Comparison of ENCODE assay signal across 20 cellular contexts in the genomic region with DNA sequence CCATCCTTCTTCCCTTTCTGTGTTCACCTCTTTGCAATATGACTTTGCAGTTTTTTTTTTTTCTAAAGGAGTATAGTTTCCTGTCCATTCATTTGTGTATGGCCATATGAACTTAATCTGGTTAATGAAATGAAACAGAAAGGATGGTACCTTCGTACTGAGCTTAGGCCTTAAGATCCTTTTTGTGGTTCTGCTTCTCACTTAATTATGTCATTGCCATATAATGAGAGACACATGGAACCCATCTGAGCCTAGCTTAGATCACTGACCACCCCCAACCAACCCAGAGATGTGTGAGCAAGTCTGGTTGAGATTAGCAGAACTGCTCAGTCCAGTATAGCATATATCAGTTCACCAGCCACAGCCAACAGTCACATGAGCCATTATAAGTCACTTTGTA.
DNase-seq lines count a peak whose midpoint lies in the region; ATAC-seq, FAIRE-seq and TF ChIP-seq lines count a peak whose summit lies in the region.
"Had no signal": no experiment of that assay in that cellular context is flagged by ENCODE, and none has a peak within 500 bp of the region (broad histone marks: within the 10 kb centered on the region; RNA-seq: fewer than 3 reads in every experiment).

No MANE protein-coding gene starts in this region.

- DNase-seq in SK-N-SH (peak; percentile 9), OCI-M1 (lab: John Stamatoyannopoulos, UW) (peak; percentile 47), GM12878 (ENCODE audit: low read depth, low spot score) (no peak)
- DNase-seq: CD4-positive, alpha-beta T cell; CD8-positive, alpha-beta memory T cell; DMS 273 treated with DMSO at 0.1 percent for 48 hours; DMS79; EL; GDM1; H9 had no signal

- intact Hi-C loops in GM12878 (cut with micrococcal nuclease; ENCODE audit: unreplicated experiment): no loop called here

- in situ Hi-C loops in GM12878 (cut with MboI): no loop called here

- TF ChIP-seq POLR2A in GM12878 (IDR thresholded peaks at IDR 0.05; ENCODE audit: low read depth, low read length): no peak

- H3K27me3 ChIP-seq in SK-N-SH (ENCODE audit: insufficient read depth): no peaks in the 10 kb centered on the region
- no peaks in the 10 kb centered on the region for H3K27me3 ChIP-seq in GM12878 (replicated peaks in 1 of 2; ENCODE audit: control insufficient read depth in 2 of 2, insufficient read depth in 2 of 2, low read length in 1 of 2)
- H3K27me3 ChIP-seq: BLaER1 treated with 17β-estradiol and CSF1 and Interleukin-3, amounts not matched to agents 10 nM and 100 nM had no signal

- POLR2A ChIA-PET in SK-N-SH (lab: Yijun Ruan, JAX): no interaction called here
- POLR2A ChIA-PET in GM12878 (lab: Charles Lee): no interaction called here

- H3K4me2 ChIP-seq in SK-N-SH: no peak overlapping the region
- no peak overlapping the region for H3K4me2 ChIP-seq in GM12878 (ENCODE audit: control insufficient read depth, insufficient read depth)
- H3K4me2 ChIP-seq: BLaER1 treated with 17β-estradiol and CSF1 and Interleukin-3, amounts not matched to agents 10 nM and 100 nM; GM23338 had no signal

- H3K9me2 ChIP-seq in SK-N-SH: no peaks in the 10 kb centered on the region

- no peaks in the 10 kb centered on the region for H3F3A ChIP-seq in SK-N-SH (replicated peaks; ENCODE audit: insufficient read depth)

- CTCF ChIA-PET in SK-N-SH (lab: Yijun Ruan, JAX) (no interaction called here), GM12878 (lab: Yijun Ruan, JAX) (no interaction called here)

- H3K9ac ChIP-seq in SK-N-SH (no peak overlapping the region), GM12878 (ENCODE audit: control insufficient read depth, insufficient read depth, low read length) (no peak overlapping the region)
- H3K9ac ChIP-seq: BLaER1 treated with 17β-estradiol and CSF1 and Interleukin-3, amounts not matched to agents 10 nM and 100 nM had no signal

- H3K4me3 ChIP-seq in SK-N-SH (ENCODE audit: low read depth in 2 of 2, low read length in 1 of 2) (no peak overlapping the region), GM12878 (no peak overlapping the region)
- H3K4me3 ChIP-seq: BLaER1 treated with 17β-estradiol and CSF1 and Interleukin-3, amounts not matched to agents 10 nM and 100 nM; GM23338 had no signal

- H3K9me3 ChIP-seq in SK-N-SH: no peaks in the 10 kb centered on the region
- no peaks in the 10 kb centered on the region; the same call in 2 of the 3 replicates for H3K9me3 ChIP-seq in GM12878 (replicated peaks; ENCODE audit: control insufficient read depth, insufficient read depth, low read length)

- SMC1A ChIA-PET in GM12878 (lab: Charles Lee; ENCODE audit: uncharacterized antibody, unreplicated experiment): no interaction called here

- RAD21 ChIA-PET in GM12878 (lab: Charles Lee; ENCODE audit: unreplicated experiment): no interaction called here

- H3K27ac ChIP-seq in SK-N-SH (ENCODE audit: low read depth in 2 of 2, low read length in 1 of 2) (no peak overlapping the region), GM12878 (ENCODE audit: control insufficient read depth, insufficient read depth) (no peak overlapping the region)
- H3K27ac ChIP-seq: 22Rv1; BLaER1 treated with 17β-estradiol and CSF1 and Interleukin-3, amounts not matched to agents 10 nM and 100 nM had no signal

- H3K4me1 ChIP-seq in SK-N-SH (ENCODE audit: control insufficient read depth in 1 of 2, insufficient read depth in 2 of 2, low read depth in 1 of 2, low read length in 1 of 2) (no peaks in the 10 kb centered on the region), GM12878 (ENCODE audit: control insufficient read depth, insufficient read depth, low read length) (no peaks in the 10 kb centered on the region)

- 5% methylated on average over 1 of the region's 1 CpG for WGBS in SK-N-SH (ENCODE audit: low lambda C conversion rate)
- 0% methylated on average over 1 of the region's 1 CpG for WGBS in GM12878 (ENCODE audit: insufficient coverage, insufficient replicate concordance, low lambda C conversion rate, missing lambda C conversion rate)

- TF ChIP-seq CTCF in SK-N-SH (IDR thresholded peaks at IDR 0.05) (no peak), GM12878 (IDR thresholded peaks at IDR 0.05 in 2 of 3, conservative IDR thresholded peaks at IDR 0.05 in 1 of 3; ENCODE audit: control insufficient read depth in 2 of 3, extremely low read depth in 1 of 3, insufficient read depth in 1 of 3, low read depth in 3 of 3, low read length in 3 of 3) (no peak)

- no peaks in the 10 kb centered on the region for H3K79me2 ChIP-seq in SK-N-SH (ENCODE audit: insufficient read depth)
- no peaks in the 10 kb centered on the region for H3K79me2 ChIP-seq in GM12878 (ENCODE audit: control insufficient read depth, insufficient read depth, low read length)

- TF ChIP-seq EP300 in SK-N-SH (IDR thresholded peaks at IDR 0.05; ENCODE audit: borderline replicate concordance in 1 of 2, low read depth in 1 of 2, low read length in 1 of 2) (peak in 1 of 2 experiments; percentile 7; a peak in 1 of 4 replicates), GM12878 (IDR thresholded peaks at IDR 0.05; ENCODE audit: borderline replicate concordance in 1 of 2, control insufficient read depth in 1 of 2, low read depth in 2 of 2, low read length in 2 of 2) (no peak)

- H3K36me3 ChIP-seq in SK-N-SH (replicated peaks in 1 of 2; ENCODE audit: control insufficient read depth in 1 of 2, insufficient read depth in 2 of 2, low read length in 1 of 2) (no peaks in the 10 kb centered on the region), GM12878 (ENCODE audit: control insufficient read depth in 2 of 2, insufficient read depth in 2 of 2, low read length in 1 of 2) (no peaks in the 10 kb centered on the region)
- H3K36me3 ChIP-seq: BLaER1 treated with 17β-estradiol and CSF1 and Interleukin-3, amounts not matched to agents 10 nM and 100 nM had no signal

- H4K20me1 ChIP-seq in SK-N-SH (ENCODE audit: insufficient read depth) (no peaks in the 10 kb centered on the region), GM12878 (ENCODE audit: control insufficient read depth, insufficient read depth) (no peaks in the 10 kb centered on the region)
- H4K20me1 ChIP-seq: BLaER1 treated with 17β-estradiol and CSF1 and Interleukin-3, amounts not matched to agents 10 nM and 100 nM had no signal

- H2AFZ ChIP-seq in SK-N-SH (ENCODE audit: low read depth): no peak overlapping the region
- no peak overlapping the region for H2AFZ ChIP-seq in GM12878 (ENCODE audit: control insufficient read depth, low read depth, low read length)
- H2AFZ ChIP-seq: GM23338 had no signal

- FAIRE-seq in GM12878 (lab: Jason Lieb, UNC): no peak
- FAIRE-seq: D721Med, GM12891, GM18507 had no signal

- no peak for ATAC-seq in SK-N-SH treated with all-trans-retinoic acid at 6 μM for 48 hours
- ATAC-seq in GM12878: peak; percentile 64
- ATAC-seq in GM21723 (IDR thresholded peaks at IDR 0.05; ENCODE audit: unreplicated experiment): no peak
- no peak for ATAC-seq in HG02870 (IDR thresholded peaks at IDR 0.05; ENCODE audit: unreplicated experiment)
- ATAC-seq: GM23338, HCT116 had no signal

- TF ChIP-seq RAD21 in SK-N-SH (IDR thresholded peaks at IDR 0.05; ENCODE audit: low read length) (no peak), GM12878 (IDR thresholded peaks at IDR 0.05; ENCODE audit: insufficient read depth, low read depth, low read length) (no peak)

- no TSS peak for BruUV-seq in GM12878 (replicated peaks; lab: Mats Ljungman, UMichigan)

TF ChIP-seq in SK-N-SH, 30 proteins besides CTCF, POLR2A, EP300 and RAD21 (continues in another document):
- TF ChIP-seq, protein P1, sequence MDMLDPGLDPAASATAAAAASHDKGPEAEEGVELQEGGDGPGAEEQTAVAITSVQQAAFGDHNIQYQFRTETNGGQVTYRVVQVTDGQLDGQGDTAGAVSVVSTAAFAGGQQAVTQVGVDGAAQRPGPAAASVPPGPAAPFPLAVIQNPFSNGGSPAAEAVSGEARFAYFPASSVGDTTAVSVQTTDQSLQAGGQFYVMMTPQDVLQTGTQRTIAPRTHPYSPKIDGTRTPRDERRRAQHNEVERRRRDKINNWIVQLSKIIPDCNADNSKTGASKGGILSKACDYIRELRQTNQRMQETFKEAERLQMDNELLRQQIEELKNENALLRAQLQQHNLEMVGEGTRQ (IDR thresholded peaks at IDR 0.05; ENCODE audit: borderline replicate concordance, low read depth, low read length): no peak
- TF ChIP-seq FOSL2 (IDR thresholded peaks at IDR 0.05; ENCODE audit: borderline replicate concordance, low read depth): no peak
- TF ChIP-seq, protein P2, sequence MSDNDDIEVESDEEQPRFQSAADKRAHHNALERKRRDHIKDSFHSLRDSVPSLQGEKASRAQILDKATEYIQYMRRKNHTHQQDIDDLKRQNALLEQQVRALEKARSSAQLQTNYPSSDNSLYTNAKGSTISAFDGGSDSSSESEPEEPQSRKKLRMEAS (IDR thresholded peaks at IDR 0.05; ENCODE audit: low read depth): no peak

TF ChIP-seq in SK-N-SH treated with all-trans-retinoic acid at 6 μM for 48 hours, 23 proteins besides CTCF, POLR2A, EP300 and RAD21 (continues in another document):
- no peak for TF ChIP-seq ZNF8 (CRISPR knock-in tag; IDR thresholded peaks at IDR 0.05)
- TF ChIP-seq ESRRG (CRISPR knock-in tag; IDR thresholded peaks at IDR 0.05): no peak
- no peak for TF ChIP-seq TOX (CRISPR knock-in tag; IDR thresholded peaks at IDR 0.05; ENCODE audit: borderline replicate concordance)
- TF ChIP-seq SNAI2 (CRISPR knock-in tag; IDR thresholded peaks at IDR 0.05): no peak
- no peak for TF ChIP-seq ZNF565 (CRISPR knock-in tag; conservative IDR thresholded peaks at IDR 0.05; ENCODE audit: low read depth)
- TF ChIP-seq ZNF70 (CRISPR knock-in tag; IDR thresholded peaks at IDR 0.05): no peak

TF ChIP-seq in GM12878, 131 proteins besides CTCF, POLR2A, EP300 and RAD21 (continues in another document):
- TF ChIP-seq POU2F2 (IDR thresholded peaks at IDR 0.05; ENCODE audit: borderline replicate concordance, low read depth, low read length) (no peak), NR2F1 (conservative IDR thresholded peaks at IDR 0.05) (no peak)
